Comparison of ENCODE assay signal across 22 cellular contexts in genomic region chr1:245934409-245934808, GRCh38.
"Had no signal": no experiment of that assay in that cellular context is flagged by ENCODE, and none has a peak within 500 bp of the region (broad histone marks: within the 10 kb centered on the region; RNA-seq: fewer than 3 reads in every experiment).

No MANE protein-coding gene starts in this region.

- H3K9me3 Mint-ChIP-seq: T-cell had no signal

- H3K4me1 Mint-ChIP-seq: T-cell had no signal

- H3K27ac Mint-ChIP-seq: T-cell had no signal

- H3K27me3 Mint-ChIP-seq: T-cell had no signal

- H3K9ac ChIP-seq: SK-N-SH had no signal

- H3K9me3 ChIP-seq: SK-N-SH had no signal

- DNase-seq: KBM-7, NCI-H1092, NCI-H1105 treated with DMSO at 0.1 percent for 48 hours, NCI-H1417 treated with DMSO at 0.1 percent for 48 hours, NCI-H146, NCI-H1694 treated with DMSO at 0.1 percent for 48 hours, NCI-H1930, NCI-H2081, NCI-H2107, NCI-H2227 treated with DMSO at 0.1 percent for 48 hours, NCI-H524, NCI-H526 treated with DMSO at 0.1 percent for 48 hours, NCI-H774, PC-3, SHP77, SK-N-SH, SW 1271, T-cell had no signal

- H3K4me3 Mint-ChIP-seq: T-cell had no signal

- H3K4me2 ChIP-seq: SK-N-SH had no signal

- FAIRE-seq: HTR-8/SVneo had no signal

- ATAC-seq: Panc1, PC-3, T-cell had no signal

- H3K27ac ChIP-seq: HL-60, RWPE1 had no signal
